Comparison of ENCODE assay signal across 18 cellular contexts in genomic region chr19:53880716-53881481, GRCh38. TPM values are rescaled to one million over a fixed set of nuclear protein-coding genes. Genes with fewer than 3 reads are reported as not detected.
DNase-seq lines count a peak whose midpoint lies in the region; ATAC-seq and TF ChIP-seq lines count a peak whose summit lies in the region.
"Had no signal": no experiment of that assay in that cellular context is flagged by ENCODE, and none has a peak within 500 bp of the region (broad histone marks: within the 10 kb centered on the region; RNA-seq: fewer than 3 reads in every experiment).

No MANE protein-coding gene starts in this region.

- POLR2A ChIA-PET in A673 (lab: Charles Lee; ENCODE audit: low non-redundant PET), result no interaction called here

- H3K4me1 ChIP-seq in A673 (ENCODE audit: insufficient read depth, low read length, poor library complexity, severe bottlenecking) (peaks cover 28% of the 10 kb centered on the region), GM23248 (ENCODE audit: insufficient read depth) (peaks cover 8% of the 10 kb centered on the region; the same call in 1 of the 2 replicates)

- no peak for ATAC-seq in HG03432 (IDR thresholded peaks at IDR 0.05; ENCODE audit: unreplicated experiment)
- ATAC-seq in HG02870 (IDR thresholded peaks at IDR 0.05; ENCODE audit: unreplicated experiment), result no peak

- in situ Hi-C loops in GM23248 (cut with MboI), result no loop called here

- H3K27ac ChIP-seq in A673 (ENCODE audit: low read depth, low read length, poor library complexity, severe bottlenecking) (no peak overlapping the region), GM23248 (no peak overlapping the region), SK-N-MC (no peak overlapping the region)
- H3K27ac ChIP-seq: vagina had no signal

- intact Hi-C loops in A673 (cut with micrococcal nuclease; ENCODE audit: unreplicated experiment), result no loop called here

- H3K27me3 ChIP-seq in A673 (replicated peaks; ENCODE audit: insufficient read depth, low read depth, low read length, poor library complexity) (peaks cover 25% of the 10 kb centered on the region), GM23248 (replicated peaks; ENCODE audit: insufficient read depth) (peaks cover 46% of the 10 kb centered on the region)

- DNase-seq in A673 (ENCODE audit: low spot score) (no peak), GM23248 (peak; percentile 44), SK-N-MC (ENCODE audit: low read depth, low spot score) (no peak), retina (no peak), GOT3 (lab: John Stamatoyannopoulos, UW) (no peak)
- DNase-seq: activated CD4-positive, alpha-beta T cell treated with anti-CD3 and anti-CD28 coated beads for 48 hours; HCEC 1CT; NCI-H1048; stimulated activated CD4-positive, alpha-beta T cell treated with anti-CD3 and anti-CD28 coated beads, Interleukin-2, amount 100 ng/mL, for 48 hours had no signal

- H3F3A ChIP-seq in GM23248 (ENCODE audit: insufficient read depth), result peaks cover 21% of the 10 kb centered on the region

- no peaks in the 10 kb centered on the region for H4K20me1 ChIP-seq in GM23248 (ENCODE audit: insufficient read depth)

- H3K36me3 ChIP-seq in A673 (ENCODE audit: insufficient read depth, low read length, poor library complexity, severe bottlenecking) (peaks cover under 1% of the 10 kb centered on the region), GM23248 (ENCODE audit: low read depth) (peaks cover under 1% of the 10 kb centered on the region; the same call in 1 of the 2 replicates), SK-N-MC (ENCODE audit: insufficient read depth, low read length) (no peaks in the 10 kb centered on the region)
- H3K36me3 ChIP-seq: vagina had no signal

- peak overlapping the region; percentile 70 for H2AFZ ChIP-seq in GM23248

- peak overlapping the region; percentile 46 for H3K4me3 ChIP-seq in A673 (ENCODE audit: low read depth, low read length, poor library complexity, severe bottlenecking)
- H3K4me3 ChIP-seq in GM23248, result peak overlapping the region; percentile 48
- H3K4me3 ChIP-seq in SK-N-MC, result peak overlapping the region; percentile 70
- H3K4me3 ChIP-seq in iPS-18c (ENCODE audit: insufficient read depth, low read depth, low read length), result peak overlapping the region; percentile 52; the same call in 1 of the 2 replicates
- H3K4me3 ChIP-seq: mucosa of descending colon had no signal

- no TSS peak for BruUV-seq in A673 (replicated peaks; lab: Mats Ljungman, UMichigan)

- 2% methylated on average over 5 to 6 of the region's 6 CpGs for WGBS in GM23248 (ENCODE audit: low coverage in 1 of 2, low lambda C conversion rate in 2 of 2, missing lambda C conversion rate in 2 of 2), 2 experiments

- no peaks in the 10 kb centered on the region for H3K9me2 ChIP-seq in GM23248 (ENCODE audit: insufficient read depth)

- H3K4me2 ChIP-seq in GM23248 (ENCODE audit: unreplicated experiment), result peak overlapping the region; percentile 73

- TF ChIP-seq CTCF in A673 (conservative IDR thresholded peaks at IDR 0.05; ENCODE audit: low read depth, low read length), result no peak

- H3K9ac ChIP-seq in GM23248 (peak overlapping the region; percentile 19; the same call in 1 of the 2 replicates), SK-N-MC (ENCODE audit: insufficient read length) (no peak overlapping the region)

- H3K9me3 ChIP-seq in A673 (ENCODE audit: low read depth, low read length, poor library complexity, severe bottlenecking), result no peaks in the 10 kb centered on the region
- no peaks in the 10 kb centered on the region for H3K9me3 ChIP-seq in GM23248 (ENCODE audit: low read depth)
- H3K9me3 ChIP-seq in SK-N-MC (ENCODE audit: low read depth, low read length), result no peaks in the 10 kb centered on the region
- H3K9me3 ChIP-seq in iPS-18c (ENCODE audit: control insufficient read depth, insufficient read depth, low read length), result no peaks in the 10 kb centered on the region
- H3K9me3 ChIP-seq: mucosa of descending colon, vagina had no signal

- CTCF ChIA-PET in A673 (lab: Charles Lee), result interaction anchor here (1.0 kb wide), 1 partner anchor 149 kb away, joined by 4 read pairs; no protein-coding TSS in a partner anchor

- no peaks in the 10 kb centered on the region for H3K79me2 ChIP-seq in GM23248 (ENCODE audit: insufficient read depth)

RNA-seq across cellular contexts. Expression of gene PRKCG, which starts 1.1 kb away (rescaled TPM):
- 0.57 and 0.84 TPM in 2 replicates for total RNA-seq in A673 (2021)
- total RNA-seq in GM23248 (2014; rRNA removed; shearing (Covaris generic)), result not detected in 2 replicates
- polyA plus RNA-seq in GM23248 (2016; fragmentation: Nextera tagmentation; extraction: Ambion mirVana), result not detected in 2 replicates
- total RNA-seq: activated T-helper 1 cell treated with anti-CD3 and anti-CD28 coated beads, Interleukin-12 subunit alpha, Interleukin-12 subunit beta, Interleukin-2, Interleukin-4 antibody, amounts not matched to agents 30 ng/mL and 10 ng/mL and 1 ng/mL, durations not matched to agents 14 hours and 24 hours and 36 hours; pulmonary artery endothelial cell; vagina had no signal
- polyA plus RNA-seq: CD14-positive monocyte, immature natural killer cell had no signal

RNA-seq across cellular contexts. Expression of gene MYADM, which starts 13.2 kb away (rescaled TPM):
- total RNA-seq in A673 (2021), result 51.3 and 53.2 TPM in 2 replicates
- total RNA-seq in GM23248 (2014; rRNA removed; shearing (Covaris generic)), result 74.8 and 85.9 TPM in 2 replicates
- 222 and 226 TPM in 2 replicates for polyA plus RNA-seq in GM23248 (2016; fragmentation: Nextera tagmentation; extraction: Ambion mirVana)

RNA-seq across cellular contexts. Expression of gene CACNG7, which starts 28.2 kb away (rescaled TPM):
- total RNA-seq in A673 (2021), result not detected in 2 replicates
- not detected in 2 replicates for total RNA-seq in GM23248 (2014; rRNA removed; shearing (Covaris generic))
- polyA plus RNA-seq in GM23248 (2016; fragmentation: Nextera tagmentation; extraction: Ambion mirVana), result not detected in 2 replicates
- total RNA-seq: activated T-helper 1 cell treated with anti-CD3 and anti-CD28 coated beads, Interleukin-12 subunit alpha, Interleukin-12 subunit beta, Interleukin-2, Interleukin-4 antibody, amounts not matched to agents 30 ng/mL and 10 ng/mL and 1 ng/mL, durations not matched to agents 14 hours and 24 hours and 36 hours; vagina had no signal
- polyA plus RNA-seq: CD14-positive monocyte, immature natural killer cell had no signal

RNA-seq across cellular contexts. Expression of gene NLRP12, which starts 56.8 kb away (rescaled TPM):
- not detected in 2 replicates for total RNA-seq in A673 (2021)
- not detected in 2 replicates for total RNA-seq in GM23248 (2014; rRNA removed; shearing (Covaris generic))
- polyA plus RNA-seq in GM23248 (2016; fragmentation: Nextera tagmentation; extraction: Ambion mirVana), result not detected in 2 replicates
- total RNA-seq: activated T-helper 1 cell treated with anti-CD3 and anti-CD28 coated beads, Interleukin-12 subunit alpha, Interleukin-12 subunit beta, Interleukin-2, Interleukin-4 antibody, amounts not matched to agents 30 ng/mL and 10 ng/mL and 1 ng/mL, durations not matched to agents 14 hours and 24 hours and 36 hours had no signal
